Comparison of ENCODE assay signal across 8 cellular contexts in genomic region chr2:169528271-169528701, GRCh38. TPM values are rescaled to one million over a fixed set of nuclear protein-coding genes. Genes with fewer than 3 reads are reported as not detected.
A peak's percentile ranks its signal among the peaks of the same experiment; 100 is the strongest.
DNase-seq lines count a peak whose midpoint lies in the region; ATAC-seq and TF ChIP-seq lines count a peak whose summit lies in the region.

No MANE protein-coding gene starts in this region.

- peak; percentile 57 for DNase-seq in Daoy (ENCODE audit: low read depth)
- DNase-seq in Kasumi-1 (lab: John Stamatoyannopoulos, UW), result peak; percentile 87 to 96
- DNase-seq in activated naive CD8-positive, alpha-beta T cell treated with anti-CD3 and anti-CD28 coated beads, Interleukin-2, amount 50 U/mL, for 16 hours (ENCODE audit: low read depth, low spot score), result peak; percentile 49
- peak; percentile 21 for DNase-seq in hepatic stellate cell (ENCODE audit: low spot score)
- DNase-seq in stimulated activated CD4-positive, alpha-beta T cell treated with anti-CD3 and anti-CD28 coated beads, Interleukin-12 subunit alpha, Interleukin-12 subunit beta, amount 100 ng/mL, for 4 hours, result peak; percentile 64
- DNase-seq in posterior vena cava (ENCODE audit: low spot score), result no peak

- H3K9ac ChIP-seq in SU-DHL-6 (ENCODE audit: low read length), result no peak overlapping the region

- H3K36me3 ChIP-seq in SU-DHL-6 (ENCODE audit: low read length), result peaks cover 6% of the 10 kb centered on the region; the same call in 1 of the 2 replicates

- peak; percentile 76 for ATAC-seq in GM21528 (IDR thresholded peaks at IDR 0.05; ENCODE audit: low FRiP score, unreplicated experiment)

- intact Hi-C loops in posterior vena cava (cut with DNase I), result no loop called here

- no peaks in the 10 kb centered on the region for H3F3A ChIP-seq in SU-DHL-6 (ENCODE audit: insufficient read depth)

- H3K27me3 ChIP-seq in SU-DHL-6 (ENCODE audit: low read length), result no peaks in the 10 kb centered on the region

- H3K9me3 ChIP-seq in SU-DHL-6 (ENCODE audit: insufficient read depth, low read length), result no peaks in the 10 kb centered on the region

- TF ChIP-seq CTCF in SU-DHL-6 (IDR thresholded peaks at IDR 0.05; ENCODE audit: insufficient read depth, low read length, poor library complexity, severe bottlenecking), result peak; percentile 75

- no peak overlapping the region for H2AFZ ChIP-seq in SU-DHL-6 (ENCODE audit: low read depth, low read length, severe bottlenecking)

- H3K4me2 ChIP-seq in SU-DHL-6 (ENCODE audit: low read depth, low read length, poor library complexity, severe bottlenecking), result no peak overlapping the region

- no peaks in the 10 kb centered on the region for H3K9me2 ChIP-seq in SU-DHL-6 (replicated peaks; ENCODE audit: insufficient read depth, low read length)

- no peak overlapping the region for H3K27ac ChIP-seq in SU-DHL-6 (ENCODE audit: low read depth, low read length)

- H3K79me2 ChIP-seq in SU-DHL-6 (ENCODE audit: insufficient read depth, low read length), result no peaks in the 10 kb centered on the region

- no peak overlapping the region for H3K4me3 ChIP-seq in SU-DHL-6 (ENCODE audit: insufficient read depth, low read length, poor library complexity, severe bottlenecking)

- no peaks in the 10 kb centered on the region for H4K20me1 ChIP-seq in SU-DHL-6 (ENCODE audit: low read depth, low read length)

RNA-seq across cellular contexts. Expression of gene KLHL41, which starts 18.8 kb away (rescaled TPM):
- 0.15 and 0.51 TPM in 2 replicates for total RNA-seq in Daoy (2014; rRNA removed; shearing (Covaris generic))
- 1 to 10 TPM in 1 of 2 donors, under 1 TPM in 1; 0.60 to 1.1 TPM for total RNA-seq in posterior vena cava

RNA-seq across cellular contexts. Expression of gene FASTKD1, which starts 45.4 kb away (rescaled TPM):
- total RNA-seq in Daoy (2014; rRNA removed; shearing (Covaris generic)), result 26.5 and 37.1 TPM in 2 replicates
- total RNA-seq in posterior vena cava, result 10 to 100 TPM; 16.8 to 19.6 TPM

RNA-seq across cellular contexts. Expression of gene BBS5, which starts 49.0 kb away (rescaled TPM):
- 3.7 and 6.7 TPM in 2 replicates for total RNA-seq in Daoy (2014; rRNA removed; shearing (Covaris generic))
- total RNA-seq in posterior vena cava, result 1 to 10 TPM; 7.8 to 9.8 TPM

RNA-seq across cellular contexts. Expression of gene PPIG, which starts 55.9 kb away (rescaled TPM):
- 40.2 and 44.4 TPM in 2 replicates for total RNA-seq in Daoy (2014; rRNA removed; shearing (Covaris generic))
- total RNA-seq in posterior vena cava, result 10 to 100 TPM; 49.6 to 51.0 TPM
